20 cellular contexts compared by ENCODE assay signal in the genomic region with DNA sequence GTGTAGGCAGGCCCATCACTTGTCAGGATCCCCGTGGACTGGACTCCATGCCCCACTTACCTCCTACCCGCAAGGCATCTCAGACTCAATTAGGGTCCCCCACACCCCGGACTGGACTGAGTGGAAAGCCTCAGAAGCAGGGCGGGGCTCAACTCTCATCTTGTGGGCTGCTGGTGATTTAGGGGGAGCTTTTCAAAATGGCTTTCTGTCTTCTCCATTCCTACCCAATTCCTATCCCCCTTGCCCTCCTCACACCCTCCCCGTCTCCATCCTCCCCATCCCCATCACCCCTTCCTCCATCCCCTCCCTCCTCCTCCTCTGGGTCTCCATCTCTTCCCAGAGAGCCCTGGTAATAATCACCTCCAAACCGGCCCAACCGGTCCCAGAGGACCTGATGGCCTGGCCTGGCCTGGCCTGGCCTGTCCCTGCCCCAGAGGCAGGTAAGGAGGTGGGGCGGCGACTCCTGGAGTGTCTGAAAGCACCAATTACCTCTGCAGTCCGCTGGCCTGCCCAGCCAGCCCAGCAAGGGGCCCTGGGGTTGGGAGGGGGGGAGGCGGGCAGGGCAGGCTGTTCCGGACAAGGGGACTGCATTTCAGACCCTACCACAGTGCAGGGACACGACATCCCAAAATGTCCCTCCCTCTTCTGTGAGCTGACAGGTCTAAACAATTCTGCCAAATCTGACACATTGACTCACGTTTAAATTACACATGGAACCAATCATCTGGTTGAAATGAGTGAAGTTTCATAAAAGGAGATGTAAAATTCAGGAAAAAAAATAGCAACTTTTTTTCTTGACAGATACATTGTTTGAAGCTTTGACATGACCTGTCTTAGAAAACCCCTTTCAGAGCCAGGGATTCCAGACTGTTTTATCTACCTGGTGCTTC. TPM values are rescaled to one million over a fixed set of nuclear protein-coding genes. Genes with fewer than 3 reads are reported as not detected.
DNase-seq lines count a peak whose midpoint lies in the region; ATAC-seq and TF ChIP-seq lines count a peak whose summit lies in the region.
"Had no signal": no experiment of that assay in that cellular context is flagged by ENCODE, and none has a peak within 500 bp of the region (broad histone marks: within the 10 kb centered on the region; RNA-seq: fewer than 3 reads in every experiment).

No MANE protein-coding gene starts in this region.

- H2AK5ac ChIP-seq in H9 (ENCODE audit: insufficient read length, low read length), result no peak overlapping the region
- peak overlapping the region; percentile 70 for H2AK5ac ChIP-seq in trophoblast cell (ENCODE audit: low read length)

- no peaks in the 10 kb centered on the region for H3K9me3 ChIP-seq in H9 (ENCODE audit: control insufficient read depth, low read depth, low read length)
- H3K9me3 ChIP-seq in PC-3 (ENCODE audit: low read length), result no peaks in the 10 kb centered on the region
- H3K9me3 ChIP-seq in trophoblast cell (ENCODE audit: insufficient read depth, low read depth, low read length), result no peaks in the 10 kb centered on the region
- H3K9me3 ChIP-seq: left ventricle myocardium inferior had no signal

- CTCF ChIA-PET in PC-3 (lab: Charles Lee), result no interaction called here

- H3K27ac ChIP-seq in H9 (ENCODE audit: insufficient read length, low read depth, low read length) (no peak overlapping the region), PC-3 (ENCODE audit: low read length) (no peak overlapping the region), trophoblast cell (ENCODE audit: low read depth, low read length) (peak overlapping the region; percentile 69)
- H3K27ac ChIP-seq: brain microvascular endothelial cell, left ventricle myocardium inferior had no signal

- no peaks in the 10 kb centered on the region for H3K4me1 ChIP-seq in H9 (ENCODE audit: insufficient read depth, low read length)
- H3K4me1 ChIP-seq in PC-3 (ENCODE audit: insufficient read depth, low read length), result no peaks in the 10 kb centered on the region
- peaks cover 29 to 33% of the 10 kb centered on the region in 2 experiments for H3K4me1 ChIP-seq in trophoblast cell (ENCODE audit: control insufficient read depth in 1 of 2, insufficient read depth in 2 of 2, low read length in 2 of 2)
- H3K4me1 ChIP-seq: left ventricle myocardium inferior had no signal

- DNase-seq in H9, result peak; percentile 80
- peak; percentile 4 for DNase-seq in PC-3
- peak; percentile 77 for DNase-seq in iPS-NIHi7 (ENCODE audit: extremely low spot score)
- peak; percentile 81 to 87 for DNase-seq in trophoblast cell
- DNase-seq in HUDEP-2 (lab: John Stamatoyannopoulos, UW; ENCODE audit: unreplicated experiment in 76 of 76), result no peak
- no peak for DNase-seq in GOT3 (lab: John Stamatoyannopoulos, UW)
- DNase-seq: activated CD4-positive, alpha-beta memory T cell treated with anti-CD3 and anti-CD28 coated beads, Interleukin-2, amount 10 ng/mL, durations not matched to agents 7 days and 5 days; activated CD4-positive, CD25-positive, alpha-beta regulatory T cell; activated effector memory CD4-positive, alpha-beta T cell treated with Interleukin-2 at 50 U/mL for 16 hours; brain microvascular endothelial cell; CD4-positive, alpha-beta T cell; DND-41; glutamatergic neuron; left ventricle myocardium inferior; Right ventricle myocardium superior; T-helper 9 cell had no signal

- intact Hi-C loops in PC-3 (cut with micrococcal nuclease), result no loop called here

- WGBS in H9 (ENCODE audit: extremely low coverage, insufficient read length, low lambda C conversion rate), result 100% methylated on average over 1 of the region's 14 CpGs
- WGBS in trophoblast cell (ENCODE audit: extremely low coverage, insufficient coverage, insufficient read length), result 100% methylated on average over 1 of the region's 14 CpGs

- no peaks in the 10 kb centered on the region for H3K36me3 ChIP-seq in PC-3 (ENCODE audit: low read depth, low read length)
- no peaks in the 10 kb centered on the region for H3K36me3 ChIP-seq in trophoblast cell (ENCODE audit: control insufficient read depth in 1 of 2, insufficient read depth in 2 of 2, low read length in 2 of 2)
- H3K36me3 ChIP-seq: brain microvascular endothelial cell, left ventricle myocardium inferior had no signal

- no peaks in the 10 kb centered on the region for H3K23me2 ChIP-seq in H9 (ENCODE audit: insufficient read length, low read depth, low read length, poor library complexity, severe bottlenecking)

- H3K4me1 Mint-ChIP-seq in H9, result peaks cover 6 to 14% of the 10 kb centered on the region in 2 experiments
- H3K4me1 Mint-ChIP-seq: activated CD4-positive, alpha-beta memory T cell treated with anti-CD3 and anti-CD28 coated beads, Interleukin-2, amount 10 ng/mL, durations not matched to agents 7 days and 5 days; stimulated activated memory B cell treated with anti-CD40 and anti-IgM and Interleukin-4, amounts not matched to agents 10 μg/mL and 1 μg/mL and 100 μg/mL, for 72 hours had no signal

- H3K4me2 ChIP-seq in H9 (ENCODE audit: insufficient read depth, insufficient read length, low read length) (no peak overlapping the region), PC-3 (ENCODE audit: low read length) (no peak overlapping the region), trophoblast cell (ENCODE audit: low read length) (peak overlapping the region; percentile 4)
- H3K4me2 ChIP-seq: smooth muscle cell had no signal

- H3K9ac ChIP-seq in H9 (ENCODE audit: extremely low read depth, insufficient read length, low read length) (no peak overlapping the region), PC-3 (ENCODE audit: low read length) (no peak overlapping the region), trophoblast cell (ENCODE audit: low read length) (no peak overlapping the region)

- H3K4ac ChIP-seq in H9 (ENCODE audit: low read depth, low read length) (no peak overlapping the region), trophoblast cell (ENCODE audit: low read depth, low read length) (peak overlapping the region; percentile 28)

- no peaks in the 10 kb centered on the region for H3K36me3 Mint-ChIP-seq in H9 (ENCODE audit: insufficient read depth in 1 of 3, low read depth in 3 of 3)
- H3K36me3 Mint-ChIP-seq: stimulated activated memory B cell treated with anti-CD40 and anti-IgM and Interleukin-4, amounts not matched to agents 10 μg/mL and 1 μg/mL and 100 μg/mL, for 72 hours had no signal

- H2BK15ac ChIP-seq in H9 (ENCODE audit: low read depth, low read length), result no peak overlapping the region

- no peak overlapping the region for H3T11ph ChIP-seq in H9 (ENCODE audit: low read length)

- no peaks in the 10 kb centered on the region for H3K79me2 ChIP-seq in H9 (ENCODE audit: insufficient read depth, low read length)
- no peaks in the 10 kb centered on the region for H3K79me2 ChIP-seq in PC-3 (ENCODE audit: low read length)
- no peaks in the 10 kb centered on the region for H3K79me2 ChIP-seq in trophoblast cell (ENCODE audit: control insufficient read depth, insufficient read depth, low read length, poor library complexity)

- H3K4me3 ChIP-seq in PC-3 (ENCODE audit: low read length), result no peak overlapping the region
- H3K4me3 ChIP-seq in trophoblast cell (ENCODE audit: low read depth, low read length), result no peak overlapping the region
- H3K4me3 ChIP-seq: left ventricle myocardium inferior, smooth muscle cell had no signal

- TF ChIP-seq CTCF in H9 (conservative IDR thresholded peaks at IDR 0.05) (no peak), PC-3 (conservative IDR thresholded peaks at IDR 0.05; ENCODE audit: low read depth, low read length) (no peak)

- no peak overlapping the region for H2BK5ac ChIP-seq in H9 (ENCODE audit: insufficient read length, low read length)
- H2BK5ac ChIP-seq in trophoblast cell (ENCODE audit: low read depth, low read length, poor library complexity), result peak overlapping the region; percentile 58

- H4K8ac ChIP-seq in H9 (replicated peaks; ENCODE audit: insufficient read length, low read depth, low read length) (no peak overlapping the region), trophoblast cell (ENCODE audit: low read depth, low read length) (peak overlapping the region; percentile 30)

- H3K79me1 ChIP-seq in H9 (ENCODE audit: insufficient read depth, low read depth, low read length, poor library complexity, severe bottlenecking) (no peaks in the 10 kb centered on the region), trophoblast cell (ENCODE audit: low read length) (peaks cover 16% of the 10 kb centered on the region)

- no peak overlapping the region for H2BK12ac ChIP-seq in H9 (ENCODE audit: insufficient read length, low read depth, low read length)
- H2BK12ac ChIP-seq in trophoblast cell (ENCODE audit: low read length), result peak overlapping the region; percentile 78

- H4K12ac ChIP-seq in trophoblast cell (ENCODE audit: low read depth, low read length), result no peak overlapping the region

- H3K27me3 ChIP-seq in H9 (ENCODE audit: insufficient read depth, low read length) (no peaks in the 10 kb centered on the region), PC-3 (ENCODE audit: low read length) (no peaks in the 10 kb centered on the region), trophoblast cell (ENCODE audit: insufficient read depth, low read length) (no peaks in the 10 kb centered on the region)

- H3K14ac ChIP-seq in H9 (ENCODE audit: insufficient read depth, low read length), result no peak overlapping the region
- peak overlapping the region; percentile 33 for H3K14ac ChIP-seq in trophoblast cell (ENCODE audit: low read length)

- no peak overlapping the region for H3K4me3 Mint-ChIP-seq in H9
- H3K4me3 Mint-ChIP-seq: activated CD4-positive, alpha-beta memory T cell treated with anti-CD3 and anti-CD28 coated beads, Interleukin-2, amount 10 ng/mL, durations not matched to agents 7 days and 5 days; CD4-positive, alpha-beta T cell; stimulated activated memory B cell treated with anti-CD40 and anti-IgM and Interleukin-4, amounts not matched to agents 10 μg/mL and 1 μg/mL and 100 μg/mL, for 72 hours had no signal

- H3K9me2 ChIP-seq in PC-3 (replicated peaks; ENCODE audit: low read length), result no peaks in the 10 kb centered on the region

- H2BK120ac ChIP-seq in H9 (ENCODE audit: low read depth, low read length, poor library complexity, severe bottlenecking) (no peak overlapping the region), trophoblast cell (ENCODE audit: insufficient read depth, low read length, poor library complexity) (peak overlapping the region; percentile 29)

- H4K20me1 ChIP-seq in H9 (ENCODE audit: control insufficient read depth, insufficient read depth, insufficient read length), result no peaks in the 10 kb centered on the region
- H4K20me1 ChIP-seq in PC-3 (ENCODE audit: low read length), result no peaks in the 10 kb centered on the region

- H3K56ac ChIP-seq in H9 (ENCODE audit: insufficient read length, low read depth, low read length), result no peak overlapping the region

- H2AFZ ChIP-seq in H9 (ENCODE audit: low read length) (no peak overlapping the region), PC-3 (ENCODE audit: low read length) (no peak overlapping the region), trophoblast cell (ENCODE audit: insufficient read depth, low read length, poor library complexity) (no peak overlapping the region)

- POLR2A ChIA-PET in PC-3 (lab: Charles Lee; ENCODE audit: unreplicated experiment), result no interaction called here

- no TSS peak for BruUV-seq in PC-3 (replicated peaks; lab: Mats Ljungman, UMichigan)

- H4K5ac ChIP-seq in H9 (ENCODE audit: insufficient read length, low read depth, low read length), result no peak overlapping the region

- H3F3A ChIP-seq in PC-3 (ENCODE audit: low read length, unreplicated experiment), result no peaks in the 10 kb centered on the region

- peaks cover 5% of the 10 kb centered on the region for H3K27me3 Mint-ChIP-seq in H9 (ENCODE audit: low read depth)
- H3K27me3 Mint-ChIP-seq: activated CD4-positive, alpha-beta memory T cell treated with anti-CD3 and anti-CD28 coated beads, Interleukin-2, amount 10 ng/mL, durations not matched to agents 7 days and 5 days had no signal

- no peak overlapping the region for H3K23ac ChIP-seq in H9 (ENCODE audit: insufficient read length, low read depth, low read length)
- no peak overlapping the region for H3K23ac ChIP-seq in trophoblast cell (ENCODE audit: low read length)

- H3K18ac ChIP-seq in H9 (ENCODE audit: insufficient read length, low read depth, low read length) (no peak overlapping the region), trophoblast cell (ENCODE audit: low read length) (peak overlapping the region; percentile 63)

- H3K27ac Mint-ChIP-seq in H9, result no peak overlapping the region
- H3K27ac Mint-ChIP-seq: activated CD4-positive, alpha-beta memory T cell treated with anti-CD3 and anti-CD28 coated beads, Interleukin-2, amount 10 ng/mL, durations not matched to agents 7 days and 5 days; CD4-positive, alpha-beta T cell; stimulated activated memory B cell treated with anti-CD40 and anti-IgM and Interleukin-4, amounts not matched to agents 10 μg/mL and 1 μg/mL and 100 μg/mL, for 72 hours had no signal

- no peaks in the 10 kb centered on the region; a peak in 1 of 5 replicates for H3K9me3 Mint-ChIP-seq in H9
- H3K9me3 Mint-ChIP-seq: activated CD4-positive, alpha-beta memory T cell treated with anti-CD3 and anti-CD28 coated beads, Interleukin-2, amount 10 ng/mL, durations not matched to agents 7 days and 5 days; CD4-positive, alpha-beta T cell; stimulated activated memory B cell treated with anti-CD40 and anti-IgM and Interleukin-4, amounts not matched to agents 10 μg/mL and 1 μg/mL and 100 μg/mL, for 72 hours had no signal

- ATAC-seq in PC-3 (no peak), HG03039 (IDR thresholded peaks at IDR 0.05; ENCODE audit: unreplicated experiment) (no peak)
- ATAC-seq: stimulated activated memory B cell treated with anti-CD40 and anti-IgM and Interleukin-4, amounts not matched to agents 10 μg/mL and 1 μg/mL and 100 μg/mL, for 72 hours had no signal

- H4K91ac ChIP-seq in H9 (ENCODE audit: insufficient read length, low read depth, low read length), result no peak overlapping the region
- H4K91ac ChIP-seq in trophoblast cell (ENCODE audit: low read depth, low read length), result peak overlapping the region; percentile 85

- H2BK20ac ChIP-seq in H9 (ENCODE audit: low read depth, low read length, poor library complexity, severe bottlenecking), result no peak overlapping the region

RNA-seq across cellular contexts. Expression of a gene that starts 24.8 kb away (rescaled TPM):
- total RNA-seq in H9 (2021) (0.85 and 1.0 TPM in 2 replicates), PC-3 (2014; rRNA removed) (0.04 TPM in 1 of 2 replicates, not detected in the other)
- 13.0 and 14.8 TPM in 2 replicates for polyA plus RNA-seq in trophoblast cell (2013)
- total RNA-seq: NCI-H460 had no signal

Comparison
In these comparisons a context has a peak if more than half of its experiments do, and no peak if none do; other contexts are left out.
1. DNase-seq: peak in H9 (single experiment), PC-3 (single experiment), iPS-NIHi7 (single experiment) and trophoblast cell (2 of 2); none in HUDEP-2 (0 of 76) and GOT3 (single experiment).